ENCODE assay signal across 12 cellular contexts in the genomic region with DNA sequence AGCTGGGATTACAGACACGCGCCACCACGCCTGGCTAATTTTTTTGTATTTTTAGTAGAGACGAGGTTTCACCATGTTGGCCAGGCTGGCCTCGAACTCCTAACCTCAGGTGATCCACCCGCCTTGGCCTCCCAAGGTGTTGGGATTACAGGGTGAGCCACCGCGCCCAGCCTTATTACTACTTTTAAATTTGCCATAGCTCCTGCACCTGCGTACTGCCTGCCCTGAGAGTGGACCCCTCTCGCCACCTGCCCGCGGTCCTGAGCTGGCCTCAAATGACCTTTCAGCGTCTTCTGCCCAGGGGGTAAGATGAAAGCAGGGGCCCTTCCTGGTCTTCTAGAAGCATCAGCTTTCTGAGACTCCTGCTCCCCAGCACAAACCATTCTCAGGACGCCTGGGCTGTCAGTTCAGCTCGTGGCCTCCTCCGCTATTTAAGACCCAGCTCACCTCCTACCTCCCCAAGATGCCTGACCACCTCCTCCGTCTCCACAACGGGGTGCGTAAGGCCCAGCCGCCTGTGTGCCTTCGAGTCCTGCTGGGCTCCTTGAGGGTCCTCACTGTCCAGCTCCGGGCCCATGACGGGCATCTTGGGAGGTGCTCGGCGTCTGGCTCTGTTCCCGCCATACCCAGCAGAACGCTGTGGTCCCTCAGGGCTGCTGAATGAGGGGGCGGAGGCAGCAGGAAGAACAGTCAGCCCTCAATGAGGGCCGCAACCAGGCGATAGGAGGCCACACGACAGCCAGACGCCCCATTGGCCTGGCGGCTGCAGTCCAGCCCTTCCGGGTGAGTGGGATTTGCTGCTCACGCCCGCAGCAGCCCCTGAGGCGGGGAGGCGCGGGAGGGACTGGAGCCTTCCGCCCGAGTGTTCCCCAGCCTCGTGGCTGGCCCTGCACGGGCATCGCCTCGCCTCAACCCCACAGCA.
A peak's percentile ranks its signal among the peaks of the same experiment; 100 is the strongest.
DNase-seq lines count a peak whose midpoint lies in the region; ATAC-seq and TF ChIP-seq lines count a peak whose summit lies in the region.
"Had no signal": no experiment of that assay in that cellular context is flagged by ENCODE, and none has a peak within 500 bp of the region (broad histone marks: within the 10 kb centered on the region; RNA-seq: fewer than 3 reads in every experiment).

No MANE protein-coding gene starts in this region.

- TF ChIP-seq CTCF in GM23338 (conservative IDR thresholded peaks at IDR 0.05; ENCODE audit: low read depth in 2 of 2) (no peak), psoas muscle (IDR thresholded peaks at IDR 0.05) (no peak)

- no peaks in the 10 kb centered on the region for H3K36me3 Mint-ChIP-seq in GM23338 (ENCODE audit: low read depth)
- H3K36me3 Mint-ChIP-seq: memory B cell had no signal

- H3K9me3 ChIP-seq in psoas muscle, result no peaks in the 10 kb centered on the region

- no peaks in the 10 kb centered on the region for H3K79me2 ChIP-seq in GM23338 (replicated peaks; ENCODE audit: insufficient read depth)

- no peaks in the 10 kb centered on the region for H4K20me1 ChIP-seq in GM23338 (replicated peaks; ENCODE audit: insufficient read depth)

- no peak overlapping the region for H3K27ac Mint-ChIP-seq in GM23338
- H3K27ac Mint-ChIP-seq: memory B cell had no signal

- H3K27ac ChIP-seq in GM23338 (ENCODE audit: low read depth), result no peak overlapping the region
- H3K27ac ChIP-seq in psoas muscle, result no peak overlapping the region

- intact Hi-C loops in psoas muscle (cut with DNase I), result no loop called here

- H3K9me3 Mint-ChIP-seq in GM23338, result no peaks in the 10 kb centered on the region

- H3K4me1 Mint-ChIP-seq in GM23338, result peaks cover 13% of the 10 kb centered on the region
- H3K4me1 Mint-ChIP-seq: memory B cell had no signal

- H3K4me1 ChIP-seq in GM23338 (ENCODE audit: insufficient read depth) (no peaks in the 10 kb centered on the region; the same call in 1 of the 2 replicates), psoas muscle (no peaks in the 10 kb centered on the region)

- H2AFZ ChIP-seq in GM23338, result peak overlapping the region; percentile 97

- WGBS in psoas muscle, 3 donors, result 76 to 77% (median 77%) methylated on average over 42 to 45 of the region's 45 CpGs

- H3K36me3 ChIP-seq in GM23338 (ENCODE audit: insufficient read depth) (no peaks in the 10 kb centered on the region), psoas muscle (ENCODE audit: insufficient read depth in 1 of 2, low read depth in 1 of 2) (no peaks in the 10 kb centered on the region)

- DNase-seq in GM23338 (ENCODE audit: low spot score) (peak; percentile 87), dermis blood vessel endothelial cell (peak; percentile 16), islet precursor cell (peak; percentile 87), psoas muscle (no peak), NCI-H69 (lab: John Stamatoyannopoulos, UW) (no peak), HPDE6-E6E7 (ENCODE audit: extremely low spot score) (no peak), GDM1 (lab: John Stamatoyannopoulos, UW) (no peak)
- DNase-seq: GF-D8, MM.1S, NCI-H2227 treated with DMSO at 0.1 percent for 48 hours had no signal

- no peaks in the 10 kb centered on the region for H3F3A ChIP-seq in GM23338 (replicated peaks; ENCODE audit: low read depth)

- H3K27me3 Mint-ChIP-seq in GM23338 (ENCODE audit: insufficient read depth, low read depth, poor library complexity), result peaks cover 30% of the 10 kb centered on the region
- H3K27me3 Mint-ChIP-seq: memory B cell had no signal

- no peaks in the 10 kb centered on the region for H3K9me2 ChIP-seq in GM23338 (ENCODE audit: insufficient read depth)

- H3K4me3 ChIP-seq in GM23338, result peak overlapping the region; percentile 46; the same call in 1 of the 2 replicates
- peak overlapping the region; percentile 11 for H3K4me3 ChIP-seq in psoas muscle

- ATAC-seq in GM23338, result peak; percentile 93
- peak in 1 of 4 donors; percentile 17 for ATAC-seq in psoas muscle
- ATAC-seq in HG03469 (IDR thresholded peaks at IDR 0.05; ENCODE audit: unreplicated experiment), result no peak

- peak overlapping the region; percentile 65; the same call in 1 of the 2 replicates for H3K4me2 ChIP-seq in GM23338

- H3K27me3 ChIP-seq in GM23338 (ENCODE audit: insufficient read depth) (peaks cover 21% of the 10 kb centered on the region), psoas muscle (ENCODE audit: insufficient read depth in 3 of 3, low read length in 2 of 3) (peaks cover 0 to 3% (median 0%) of the 10 kb centered on the region in 3 donors)

- peak overlapping the region; percentile 61; the same call in 2 of the 3 replicates for H3K4me3 Mint-ChIP-seq in GM23338
- H3K4me3 Mint-ChIP-seq: memory B cell had no signal

TF ChIP-seq in GM23338, 12 proteins besides CTCF, POLR2A, EP300 and RAD21:
- TF ChIP-seq POLR2AphosphoS5 (IDR thresholded peaks at IDR 0.05; ENCODE audit: low read depth), result peak; percentile 65
- TF ChIP-seq, protein P1, sequence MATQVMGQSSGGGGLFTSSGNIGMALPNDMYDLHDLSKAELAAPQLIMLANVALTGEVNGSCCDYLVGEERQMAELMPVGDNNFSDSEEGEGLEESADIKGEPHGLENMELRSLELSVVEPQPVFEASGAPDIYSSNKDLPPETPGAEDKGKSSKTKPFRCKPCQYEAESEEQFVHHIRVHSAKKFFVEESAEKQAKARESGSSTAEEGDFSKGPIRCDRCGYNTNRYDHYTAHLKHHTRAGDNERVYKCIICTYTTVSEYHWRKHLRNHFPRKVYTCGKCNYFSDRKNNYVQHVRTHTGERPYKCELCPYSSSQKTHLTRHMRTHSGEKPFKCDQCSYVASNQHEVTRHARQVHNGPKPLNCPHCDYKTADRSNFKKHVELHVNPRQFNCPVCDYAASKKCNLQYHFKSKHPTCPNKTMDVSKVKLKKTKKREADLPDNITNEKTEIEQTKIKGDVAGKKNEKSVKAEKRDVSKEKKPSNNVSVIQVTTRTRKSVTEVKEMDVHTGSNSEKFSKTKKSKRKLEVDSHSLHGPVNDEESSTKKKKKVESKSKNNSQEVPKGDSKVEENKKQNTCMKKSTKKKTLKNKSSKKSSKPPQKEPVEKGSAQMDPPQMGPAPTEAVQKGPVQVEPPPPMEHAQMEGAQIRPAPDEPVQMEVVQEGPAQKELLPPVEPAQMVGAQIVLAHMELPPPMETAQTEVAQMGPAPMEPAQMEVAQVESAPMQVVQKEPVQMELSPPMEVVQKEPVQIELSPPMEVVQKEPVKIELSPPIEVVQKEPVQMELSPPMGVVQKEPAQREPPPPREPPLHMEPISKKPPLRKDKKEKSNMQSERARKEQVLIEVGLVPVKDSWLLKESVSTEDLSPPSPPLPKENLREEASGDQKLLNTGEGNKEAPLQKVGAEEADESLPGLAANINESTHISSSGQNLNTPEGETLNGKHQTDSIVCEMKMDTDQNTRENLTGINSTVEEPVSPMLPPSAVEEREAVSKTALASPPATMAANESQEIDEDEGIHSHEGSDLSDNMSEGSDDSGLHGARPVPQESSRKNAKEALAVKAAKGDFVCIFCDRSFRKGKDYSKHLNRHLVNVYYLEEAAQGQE (IDR thresholded peaks at IDR 0.05; ENCODE audit: unreplicated experiment), result no peak

Comparison
In these comparisons a context has a peak if more than half of its experiments do, and no peak if none do; other contexts are left out.
1. DNase-seq: peak in GM23338 (single experiment), dermis blood vessel endothelial cell (single experiment) and islet precursor cell (single experiment); none in psoas muscle (0 of 2), NCI-H69 (single experiment), HPDE6-E6E7 (single experiment) and GDM1 (single experiment).